ENCODE assay signal across 12 cellular contexts in the genomic region with DNA sequence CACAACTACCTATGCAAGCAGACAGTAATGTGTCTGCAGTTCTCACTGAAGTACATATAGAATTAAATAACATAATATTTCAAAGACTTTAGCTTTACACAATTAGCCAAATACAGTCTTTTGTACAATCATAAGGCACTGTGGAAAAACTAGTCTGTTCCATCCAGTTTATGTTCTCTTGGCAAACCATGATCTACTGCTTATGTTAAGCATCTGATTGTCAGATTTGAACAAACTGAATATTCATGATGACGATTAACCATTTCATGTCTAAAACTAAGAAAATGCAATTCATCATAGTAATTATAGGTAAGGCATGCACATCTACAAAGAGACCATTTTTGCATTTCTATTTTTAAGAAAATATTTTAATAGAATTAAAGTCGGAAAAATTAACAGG. TPM values are rescaled to one million over a fixed set of nuclear protein-coding genes. Genes with fewer than 3 reads are reported as not detected.
DNase-seq lines count a peak whose midpoint lies in the region; ATAC-seq, FAIRE-seq and TF ChIP-seq lines count a peak whose summit lies in the region.
"Had no signal": no experiment of that assay in that cellular context is flagged by ENCODE, and none has a peak within 500 bp of the region (broad histone marks: within the 10 kb centered on the region; RNA-seq: fewer than 3 reads in every experiment).

No MANE protein-coding gene starts in this region.

- in situ Hi-C loops in astrocyte of the spinal cord (cut with HindIII; ENCODE audit: low sequenced_read_pairs), result no loop called here

- H3K4me3 ChIP-seq in right atrium auricular region (peak overlapping the region; percentile 38 to 48), astrocyte of the spinal cord (ENCODE audit: low read depth, low read length) (peak overlapping the region; percentile 69), urinary bladder (ENCODE audit: low read depth, low read length) (peak overlapping the region; percentile 49)

- no peaks in the 10 kb centered on the region for H3K9me3 ChIP-seq in right atrium auricular region

- no peaks in the 10 kb centered on the region for H3K4me1 ChIP-seq in right atrium auricular region
- H3K4me1 ChIP-seq in urinary bladder (ENCODE audit: insufficient read depth), result no peaks in the 10 kb centered on the region

- H3K27ac ChIP-seq in right atrium auricular region, result no peak overlapping the region
- H3K27ac ChIP-seq in urinary bladder (ENCODE audit: low read depth), result no peak overlapping the region
- H3K27ac ChIP-seq: C4-2B had no signal

- 22% methylated on average over 2 of the region's 2 CpGs for WGBS in urinary bladder

- H3K27me3 ChIP-seq in right atrium auricular region, result no peaks in the 10 kb centered on the region

- TF ChIP-seq CTCF in right atrium auricular region (IDR thresholded peaks at IDR 0.05) (no peak), astrocyte of the spinal cord (IDR thresholded peaks at IDR 0.05; ENCODE audit: low read depth, low read length) (no peak)

- H3K36me3 ChIP-seq in right atrium auricular region (no peaks in the 10 kb centered on the region), urinary bladder (ENCODE audit: insufficient read depth) (no peaks in the 10 kb centered on the region)

- no peak for DNase-seq in right atrium auricular region (ENCODE audit: low spot score)
- DNase-seq in cardiac septum (ENCODE audit: low spot score), result no peak
- peak; percentile 34 for DNase-seq in astrocyte of the spinal cord (ENCODE audit: low read depth, low spot score)
- DNase-seq in NCI-H2227 (lab: John Stamatoyannopoulos, UW; ENCODE audit: unreplicated experiment), result no peak
- DNase-seq in NCI-H1436 treated with DMSO at 0.1 percent for 48 hours (lab: John Stamatoyannopoulos, UW), result no peak
- DNase-seq: NCI-H146, T-helper 9 cell had no signal

- intact Hi-C loops in cardiac septum (cut with DNase I), result loop anchor here (10.0 kb wide), 1 partner anchor 831 kb away; no protein-coding TSS in a partner anchor

- ATAC-seq in GM19395 (IDR thresholded peaks at IDR 0.05; ENCODE audit: unreplicated experiment), result no peak
- ATAC-seq: left lobe of liver had no signal

- FAIRE-seq in islet of Langerhans (lab: Jason Lieb, UNC), result peak; percentile 75

RNA-seq across cellular contexts. Expression of a gene that starts 0.8 kb away (rescaled TPM):
- total RNA-seq in right atrium auricular region, result 1 to 10 TPM; 3.6 to 6.1 TPM
- 1.00 TPM for total RNA-seq in cardiac septum
- total RNA-seq in urinary bladder, result 24.3 TPM
- polyA plus RNA-seq in urinary bladder, result 12.9 TPM
